2 cellular contexts compared by ENCODE assay signal in the genomic region with DNA sequence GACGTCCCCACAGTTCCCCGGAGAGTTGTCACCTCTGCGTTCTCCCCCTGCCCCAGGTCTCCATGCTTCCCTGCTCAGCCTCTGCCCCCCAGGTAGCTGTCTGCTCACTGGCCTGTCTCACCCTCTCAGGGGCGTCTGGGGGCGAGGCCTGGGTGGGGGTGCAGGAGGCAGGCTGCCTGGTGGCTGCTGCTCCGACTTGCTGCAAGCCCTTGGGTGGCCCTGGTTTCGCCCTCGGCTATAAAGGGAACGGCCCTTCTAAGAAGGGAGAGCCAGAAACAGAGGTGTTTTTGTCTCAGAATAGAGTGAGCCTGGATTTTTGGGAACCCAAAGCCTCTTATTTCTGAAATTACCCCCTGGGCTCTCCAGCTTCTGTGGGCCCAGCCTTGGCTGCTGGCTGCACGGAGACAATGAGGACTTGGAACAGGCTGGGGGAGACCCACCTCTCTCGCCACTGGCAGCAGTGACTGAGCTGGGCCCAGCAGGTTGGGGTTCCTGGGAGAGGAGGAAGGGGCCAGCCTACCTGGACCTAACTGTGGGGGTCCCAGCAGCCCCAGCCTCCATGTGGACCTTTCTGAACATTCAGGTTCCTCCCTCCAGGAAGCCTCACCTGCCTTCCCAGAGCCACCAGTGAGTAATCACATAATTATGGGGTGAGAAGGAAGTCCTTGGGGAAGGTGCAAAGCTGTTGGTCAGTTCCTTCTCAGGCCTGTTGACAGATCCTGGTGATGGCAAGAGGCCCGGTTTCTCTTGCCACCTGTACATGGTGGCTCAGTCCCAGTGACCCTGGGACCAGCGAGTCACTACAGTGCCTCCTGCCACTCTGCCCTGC.
A peak's percentile ranks its signal among the peaks of the same experiment; 100 is the strongest.
TF ChIP-seq lines count a peak whose summit lies in the region.

No MANE protein-coding gene starts in this region.

TF ChIP-seq in HepG2, 621 proteins besides CTCF, POLR2A, EP300 and RAD21:
- peak; percentile 57 for TF ChIP-seq FOSL2 (CRISPR knock-in tag; IDR thresholded peaks at IDR 0.05)
- TF ChIP-seq GTF2F1 (IDR thresholded peaks at IDR 0.05; ENCODE audit: low read length): no peak
- TF ChIP-seq TEAD3 (CRISPR knock-in tag; optimal IDR thresholded peaks at IDR 0.05; ENCODE audit: borderline replicate concordance): peak; percentile 65
TF ChIP-seq in HepG2: peak in this region for 2.

TF ChIP-seq in GM12891, 5 proteins besides CTCF, POLR2A, EP300 and RAD21:
- TF ChIP-seq PAX5 (IDR thresholded peaks at IDR 0.05; ENCODE audit: insufficient read depth, low read length, severe bottlenecking): no peak
- no peak for TF ChIP-seq SPI1 (IDR thresholded peaks at IDR 0.05; ENCODE audit: low read depth, low read length)
- TF ChIP-seq TAF1 (IDR thresholded peaks at IDR 0.05; ENCODE audit: low read depth, low read length): no peak
- no peak for TF ChIP-seq POLR2AphosphoS5 (IDR thresholded peaks at IDR 0.05; ENCODE audit: low read depth, low read length)
- no peak for TF ChIP-seq POU2F2 (IDR thresholded peaks at IDR 0.05; ENCODE audit: low read depth, low read length)
